In genomic region chr22:20390394-20390907, GRCh38 we compare ENCODE assay signal across 21 cellular contexts.
"Had no signal": no experiment of that assay in that cellular context is flagged by ENCODE, and none has a peak within 500 bp of the region (broad histone marks: within the 10 kb centered on the region; RNA-seq: fewer than 3 reads in every experiment).

No MANE protein-coding gene starts in this region.

- H3K4me3 ChIP-seq: coronary artery, gastroesophageal sphincter, hepatocyte, lung, ovary, suprapubic skin, thyroid gland, upper lobe of right lung had no signal

- H3K36me3 Mint-ChIP-seq: naive thymus-derived CD4-positive, alpha-beta T cell had no signal

- H3K27me3 ChIP-seq: ovary, thyroid gland, upper lobe of right lung had no signal

- H3K27ac ChIP-seq: coronary artery, gastroesophageal sphincter, hepatocyte, ovary, suprapubic skin, thyroid gland, upper lobe of right lung had no signal

- H3K27ac Mint-ChIP-seq: progenitor cell of endocrine pancreas had no signal

- H3K9me3 ChIP-seq: gastroesophageal sphincter, ovary, suprapubic skin, thyroid gland, upper lobe of right lung had no signal

- H3K27me3 Mint-ChIP-seq: progenitor cell of endocrine pancreas had no signal

- FAIRE-seq: small intestine had no signal

- H3K36me3 ChIP-seq: gastroesophageal sphincter, ovary, suprapubic skin, thyroid gland, upper lobe of right lung had no signal

- DNase-seq: central memory CD4-positive, alpha-beta T cell; effector CD4-positive, alpha-beta T cell; head of caudate nucleus; left colon; left ventricle myocardium superior; mesenchymal stem cell; naive thymus-derived CD4-positive, alpha-beta T cell; nucleus accumbens; ovary; right cardiac atrium; small intestine; stimulated activated CD4-positive, alpha-beta T cell treated with anti-CD3 and anti-CD28 coated beads, Interleukin-12 subunit alpha, Interleukin-12 subunit beta, amount 100 ng/mL, for 4 hours; stimulated activated naive CD8-positive, alpha-beta T cell treated with anti-CD3 and anti-CD28 coated beads, Interleukin-15, Interleukin-2, amounts not matched to agents 100 U/mL and 50 U/mL, for 24 hours; thyroid gland; upper lobe of right lung had no signal

- H3K4me2 ChIP-seq: hepatocyte had no signal

- H2AFZ ChIP-seq: hepatocyte had no signal

- ATAC-seq: gastroesophageal sphincter; left colon; left ventricle myocardium superior; naive thymus-derived CD4-positive, alpha-beta T cell; right cardiac atrium; stimulated activated naive CD8-positive, alpha-beta T cell treated with anti-CD3 and anti-CD28 coated beads, Interleukin-15, Interleukin-2, amounts not matched to agents 100 U/mL and 50 U/mL, for 24 hours; upper lobe of right lung had no signal
